8 cellular contexts compared by ENCODE assay signal in genomic region chr7:54932818-54933543, GRCh38.
DNase-seq lines count a peak whose midpoint lies in the region; ATAC-seq and TF ChIP-seq lines count a peak whose summit lies in the region.

No MANE protein-coding gene starts in this region.

- DNase-seq in GM03348 (ENCODE audit: low spot score) (peak; percentile 89), NCI-H2227 treated with DMSO at 0.1 percent for 48 hours (lab: John Stamatoyannopoulos, UW) (peak; percentile 25), choroid plexus epithelial cell (ENCODE audit: low read depth) (peak; percentile 67), kidney epithelial cell (ENCODE audit: low read depth) (peak; percentile 23), T-cell (no peak)

- no peaks in the 10 kb centered on the region for H3K36me3 Mint-ChIP-seq in stimulated activated memory B cell treated with anti-CD40 and anti-IgM and Interleukin-4, amounts not matched to agents 10 μg/mL and 1 μg/mL and 100 μg/mL, for 72 hours
- H3K36me3 Mint-ChIP-seq in T-cell = no peaks in the 10 kb centered on the region

- H3K36me3 ChIP-seq in kidney epithelial cell (ENCODE audit: control insufficient read depth, insufficient read depth, low read length) = no peaks in the 10 kb centered on the region

- no peak overlapping the region for H3K27ac Mint-ChIP-seq in stimulated activated memory B cell treated with anti-CD40 and anti-IgM and Interleukin-4, amounts not matched to agents 10 μg/mL and 1 μg/mL and 100 μg/mL, for 72 hours
- no peak overlapping the region for H3K27ac Mint-ChIP-seq in T-cell

- H3K27me3 Mint-ChIP-seq in stimulated activated memory B cell treated with anti-CD40 and anti-IgM and Interleukin-4, amounts not matched to agents 10 μg/mL and 1 μg/mL and 100 μg/mL, for 72 hours = peaks cover 39% of the 10 kb centered on the region
- H3K27me3 Mint-ChIP-seq in T-cell = peaks cover 34 to 41% of the 10 kb centered on the region in 2 donors

- POLR2A ChIA-PET in T-cell (lab: Charles Lee) = interaction anchor here in 1 of 2 donors (0.5 kb wide), 1 partner anchor 95 kb away, joined by 4 read pairs; no protein-coding TSS in a partner anchor

- TF ChIP-seq CTCF in choroid plexus epithelial cell (conservative IDR thresholded peaks at IDR 0.05; ENCODE audit: low read depth, low read length) (no peak), kidney epithelial cell (IDR thresholded peaks at IDR 0.05; ENCODE audit: insufficient read depth, low read length, poor library complexity, severe bottlenecking) (no peak)

- H3K9me3 Mint-ChIP-seq in stimulated activated memory B cell treated with anti-CD40 and anti-IgM and Interleukin-4, amounts not matched to agents 10 μg/mL and 1 μg/mL and 100 μg/mL, for 72 hours = peaks cover 25% of the 10 kb centered on the region
- peaks cover 12 to 42% (median 30%) of the 10 kb centered on the region in 3 donors for H3K9me3 Mint-ChIP-seq in T-cell

- H3K4me1 Mint-ChIP-seq in stimulated activated memory B cell treated with anti-CD40 and anti-IgM and Interleukin-4, amounts not matched to agents 10 μg/mL and 1 μg/mL and 100 μg/mL, for 72 hours = no peaks in the 10 kb centered on the region
- H3K4me1 Mint-ChIP-seq in T-cell = peaks cover 5 to 6% (median 6%) of the 10 kb centered on the region in 3 donors

- H3K4me3 Mint-ChIP-seq in stimulated activated memory B cell treated with anti-CD40 and anti-IgM and Interleukin-4, amounts not matched to agents 10 μg/mL and 1 μg/mL and 100 μg/mL, for 72 hours = peak overlapping the region; percentile 24
- peak overlapping the region in 1 of 3 donors; percentile 40 for H3K4me3 Mint-ChIP-seq in T-cell

- H3K4me3 ChIP-seq in choroid plexus epithelial cell (ENCODE audit: low read depth, low read length) (peak overlapping the region; percentile 60), kidney epithelial cell (ENCODE audit: low read depth, low read length) (peak overlapping the region; percentile 52)

- H3K27me3 ChIP-seq in kidney epithelial cell (ENCODE audit: control insufficient read depth, insufficient read depth, low read length) = no peaks in the 10 kb centered on the region

- CTCF ChIA-PET in T-cell (lab: Charles Lee) = no interaction called here

- no peak for ATAC-seq in stimulated activated memory B cell treated with anti-CD40 and anti-IgM and Interleukin-4, amounts not matched to agents 10 μg/mL and 1 μg/mL and 100 μg/mL, for 72 hours
- ATAC-seq in T-cell (replicated peaks in 1 of 4) = no peak
- no peak for ATAC-seq in HG03460 (IDR thresholded peaks at IDR 0.05; ENCODE audit: unreplicated experiment)
- ATAC-seq in GM19324 (IDR thresholded peaks at IDR 0.05; ENCODE audit: low FRiP score, unreplicated experiment) = no peak

Comparison
In these comparisons a context has a peak if more than half of its experiments do, and no peak if none do; other contexts are left out.
1. DNase-seq: peak in GM03348 (single experiment), NCI-H2227 treated with DMSO at 0.1 percent for 48 hours (single experiment), choroid plexus epithelial cell (single experiment) and kidney epithelial cell (single experiment); none in T-cell (0 of 34).